ENCODE assay signal across 11 cellular contexts in genomic region chr2:240819404-240820013, GRCh38. TPM values are rescaled to one million over a fixed set of nuclear protein-coding genes. Genes with fewer than 3 reads are reported as not detected.
DNase-seq lines count a peak whose midpoint lies in the region; ATAC-seq and TF ChIP-seq lines count a peak whose summit lies in the region.
"Had no signal": no experiment of that assay in that cellular context is flagged by ENCODE, and none has a peak within 500 bp of the region (broad histone marks: within the 10 kb centered on the region; RNA-seq: fewer than 3 reads in every experiment).

No MANE protein-coding gene starts in this region.

- peaks cover 10% of the 10 kb centered on the region for H3K9me3 Mint-ChIP-seq in endodermal cell

- H3K27me3 ChIP-seq in BLaER1, result peaks cover 82% of the 10 kb centered on the region
- peaks cover 22% of the 10 kb centered on the region for H3K27me3 ChIP-seq in HUES48 (ENCODE audit: control insufficient read depth, insufficient read depth, low read length)
- peaks cover 48% of the 10 kb centered on the region for H3K27me3 ChIP-seq in endodermal cell (ENCODE audit: control insufficient read depth, insufficient read depth, low read length, poor library complexity, severe bottlenecking)
- no peaks in the 10 kb centered on the region for H3K27me3 ChIP-seq in neuron (ENCODE audit: insufficient read depth, low read length)

- 0% methylated on average over 14 to 61 of the region's 61 CpGs for WGBS in endodermal cell (ENCODE audit: insufficient coverage in 1 of 2, insufficient read length in 1 of 2), 2 experiments

- H3K4me1 ChIP-seq in BLaER1 (peaks cover 19% of the 10 kb centered on the region), HUES48 (ENCODE audit: control insufficient read depth, insufficient read depth, low read length) (peaks cover 13% of the 10 kb centered on the region; the same call in 1 of the 2 replicates), endodermal cell (ENCODE audit: control insufficient read depth, insufficient read depth, low read length) (no peaks in the 10 kb centered on the region), neuron (ENCODE audit: insufficient read depth, low read length) (peaks cover 21% of the 10 kb centered on the region)

- no peaks in the 10 kb centered on the region for H3K36me3 Mint-ChIP-seq in endodermal cell (ENCODE audit: low read depth)

- no peak overlapping the region for H3K27ac ChIP-seq in BLaER1
- H3K27ac ChIP-seq in HUES48 (ENCODE audit: low read depth, low read length), result peak overlapping the region; percentile 61
- H3K27ac ChIP-seq in endodermal cell (ENCODE audit: low read depth, low read length), result no peak overlapping the region
- H3K27ac ChIP-seq: gastroesophageal sphincter, transverse colon had no signal

- H3K9me3 ChIP-seq in BLaER1 (peaks cover 27% of the 10 kb centered on the region), HUES48 (ENCODE audit: control insufficient read depth, insufficient read depth, low read length) (no peaks in the 10 kb centered on the region), endodermal cell (ENCODE audit: control insufficient read depth, low read length) (peaks cover 3% of the 10 kb centered on the region), neuron (ENCODE audit: low read length) (peaks cover 7% of the 10 kb centered on the region)
- H3K9me3 ChIP-seq: transverse colon had no signal

- H3K27ac Mint-ChIP-seq in endodermal cell, result no peak overlapping the region

- H3K27me3 Mint-ChIP-seq in endodermal cell (ENCODE audit: insufficient read depth), result peaks cover 52% of the 10 kb centered on the region

- peak overlapping the region; percentile 49 for H3K4me3 Mint-ChIP-seq in endodermal cell

- H3K9ac ChIP-seq in BLaER1, result no peak overlapping the region
- H3K9ac ChIP-seq in HUES48 (ENCODE audit: low read depth, low read length), result peak overlapping the region; percentile 85
- no peak overlapping the region for H3K9ac ChIP-seq in endodermal cell (ENCODE audit: extremely low read depth, low read length, poor library complexity, severe bottlenecking)

- H3K4me3 ChIP-seq in BLaER1 (peak overlapping the region; percentile 53; the same call in 1 of the 2 replicates), HUES48 (ENCODE audit: low read depth, low read length) (peak overlapping the region; percentile 84), endodermal cell (ENCODE audit: low read length) (peak overlapping the region; percentile 69), neuron (ENCODE audit: low read length) (peak overlapping the region; percentile 89)

- H3K36me3 ChIP-seq in BLaER1, result no peaks in the 10 kb centered on the region
- H3K36me3 ChIP-seq in HUES48 (ENCODE audit: control insufficient read depth, insufficient read depth, low read length), result peaks cover 13% of the 10 kb centered on the region; the same call in 1 of the 2 replicates
- no peaks in the 10 kb centered on the region for H3K36me3 ChIP-seq in endodermal cell (ENCODE audit: control insufficient read depth, insufficient read depth, low read length)
- H3K36me3 ChIP-seq in neuron (ENCODE audit: insufficient read depth, low read length), result peaks cover 7% of the 10 kb centered on the region
- H3K36me3 ChIP-seq: gastroesophageal sphincter, transverse colon had no signal

- H3K4me2 ChIP-seq in BLaER1, result peak overlapping the region; percentile 65

- peaks cover 36% of the 10 kb centered on the region for H4K20me1 ChIP-seq in BLaER1

- TF ChIP-seq CTCF in endodermal cell (conservative IDR thresholded peaks at IDR 0.05), result no peak

- H2AFZ ChIP-seq in neuron (ENCODE audit: low read depth, low read length), result no peak overlapping the region

- DNase-seq in endodermal cell, result peak; percentile 78
- no peak for DNase-seq in HuH-7.5 (ENCODE audit: low spot score)
- no peak for DNase-seq in stimulated activated CD4-positive, alpha-beta T cell treated with anti-CD3 and anti-CD28 coated beads, Interleukin-12 subunit alpha, Interleukin-12 subunit beta, amount 100 ng/mL, for 4 hours
- DNase-seq: transverse colon had no signal

- ATAC-seq in GM18907 (IDR thresholded peaks at IDR 0.05; ENCODE audit: unreplicated experiment) (no peak), HG03108 (IDR thresholded peaks at IDR 0.05; ENCODE audit: unreplicated experiment) (no peak)
- ATAC-seq: gastroesophageal sphincter had no signal

- peaks cover 3% of the 10 kb centered on the region for H3K4me1 Mint-ChIP-seq in endodermal cell

RNA-seq across cellular contexts. Expression of gene KIF1A, which starts 0.5 kb away (rescaled TPM):
- 10 to 100 TPM; 58.8 to 83.1 TPM for total RNA-seq in endodermal cell
- 48.4 TPM for polyA plus RNA-seq in endodermal cell (2013, experiment 1 of 2)
- 41.1 TPM for polyA plus RNA-seq in endodermal cell (2013, experiment 2 of 2)
- total RNA-seq: HT-29 had no signal

RNA-seq across cellular contexts. Expression of gene AGXT, which starts 49.1 kb away (rescaled TPM):
- under 1 TPM in 1 of 2 donors, not detected in 1; 0.31 TPM for total RNA-seq in endodermal cell
- not detected for polyA plus RNA-seq in endodermal cell (2013, experiment 1 of 2)
- not detected for polyA plus RNA-seq in endodermal cell (2013, experiment 2 of 2)
- total RNA-seq: gastroesophageal sphincter had no signal
